Comparison of ENCODE assay signal across 1 cellular context in the genomic region with DNA sequence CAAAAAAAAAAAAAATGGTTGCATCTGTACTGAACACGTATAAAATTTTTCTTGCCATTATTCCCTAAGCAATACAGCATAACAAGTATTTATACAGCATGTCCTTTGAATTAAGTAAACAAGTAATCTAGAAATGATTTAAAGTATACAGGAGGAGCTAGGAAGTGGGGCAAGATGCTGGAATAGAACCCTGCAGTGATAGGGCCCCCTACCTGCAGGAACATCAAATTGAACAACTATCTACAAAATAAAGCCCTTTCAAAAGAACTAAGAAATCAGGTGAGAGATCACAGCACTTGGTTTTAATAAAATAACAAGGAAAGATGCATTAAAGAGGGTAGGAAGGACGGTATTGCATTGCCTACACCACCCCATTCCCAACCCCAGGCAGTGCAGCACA.
TF ChIP-seq lines count a peak whose summit lies in the region.

No MANE protein-coding gene starts in this region.

TF ChIP-seq in SK-N-SH treated with all-trans-retinoic acid at 6 μM for 48 hours, 23 proteins besides CTCF, POLR2A, EP300 and RAD21 (continued from another document):
- TF ChIP-seq, protein P1, sequence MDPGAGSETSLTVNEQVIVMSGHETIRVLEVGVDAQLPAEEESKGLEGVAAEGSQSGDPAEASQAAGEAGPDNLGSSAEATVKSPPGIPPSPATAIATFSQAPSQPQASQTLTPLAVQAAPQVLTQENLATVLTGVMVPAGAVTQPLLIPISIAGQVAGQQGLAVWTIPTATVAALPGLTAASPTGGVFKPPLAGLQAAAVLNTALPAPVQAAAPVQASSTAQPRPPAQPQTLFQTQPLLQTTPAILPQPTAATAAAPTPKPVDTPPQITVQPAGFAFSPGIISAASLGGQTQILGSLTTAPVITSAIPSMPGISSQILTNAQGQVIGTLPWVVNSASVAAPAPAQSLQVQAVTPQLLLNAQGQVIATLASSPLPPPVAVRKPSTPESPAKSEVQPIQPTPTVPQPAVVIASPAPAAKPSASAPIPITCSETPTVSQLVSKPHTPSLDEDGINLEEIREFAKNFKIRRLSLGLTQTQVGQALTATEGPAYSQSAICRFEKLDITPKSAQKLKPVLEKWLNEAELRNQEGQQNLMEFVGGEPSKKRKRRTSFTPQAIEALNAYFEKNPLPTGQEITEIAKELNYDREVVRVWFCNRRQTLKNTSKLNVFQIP (CRISPR knock-in tag; IDR thresholded peaks at IDR 0.05; ENCODE audit: borderline replicate concordance, low read depth), result no peak
- no peak for TF ChIP-seq ZFP3 (CRISPR knock-in tag; IDR thresholded peaks at IDR 0.05)
- no peak for TF ChIP-seq ARNTL (CRISPR knock-in tag; IDR thresholded peaks at IDR 0.05; ENCODE audit: borderline replicate concordance, low read depth)
- no peak for TF ChIP-seq ISL1 (CRISPR knock-in tag; IDR thresholded peaks at IDR 0.05)
- TF ChIP-seq OSR1 (CRISPR knock-in tag; IDR thresholded peaks at IDR 0.05), result no peak
- TF ChIP-seq, protein P2, sequence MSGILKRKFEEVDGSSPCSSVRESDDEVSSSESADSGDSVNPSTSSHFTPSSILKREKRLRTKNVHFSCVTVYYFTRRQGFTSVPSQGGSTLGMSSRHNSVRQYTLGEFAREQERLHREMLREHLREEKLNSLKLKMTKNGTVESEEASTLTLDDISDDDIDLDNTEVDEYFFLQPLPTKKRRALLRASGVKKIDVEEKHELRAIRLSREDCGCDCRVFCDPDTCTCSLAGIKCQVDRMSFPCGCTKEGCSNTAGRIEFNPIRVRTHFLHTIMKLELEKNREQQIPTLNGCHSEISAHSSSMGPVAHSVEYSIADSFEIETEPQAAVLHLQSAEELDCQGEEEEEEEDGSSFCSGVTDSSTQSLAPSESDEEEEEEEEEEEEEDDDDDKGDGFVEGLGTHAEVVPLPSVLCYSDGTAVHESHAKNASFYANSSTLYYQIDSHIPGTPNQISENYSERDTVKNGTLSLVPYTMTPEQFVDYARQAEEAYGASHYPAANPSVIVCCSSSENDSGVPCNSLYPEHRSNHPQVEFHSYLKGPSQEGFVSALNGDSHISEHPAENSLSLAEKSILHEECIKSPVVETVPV (CRISPR knock-in tag; IDR thresholded peaks at IDR 0.05), result no peak
